Comparison of ENCODE assay signal across 23 cellular contexts in genomic region chr14:96564389-96564788, GRCh38.
A peak's percentile ranks its signal among the peaks of the same experiment; 100 is the strongest.
DNase-seq lines count a peak whose midpoint lies in the region; ATAC-seq, FAIRE-seq and TF ChIP-seq lines count a peak whose summit lies in the region.
"Had no signal": no experiment of that assay in that cellular context is flagged by ENCODE, and none has a peak within 500 bp of the region (broad histone marks: within the 10 kb centered on the region; RNA-seq: fewer than 3 reads in every experiment).

No MANE protein-coding gene starts in this region.

- H3K4me3 ChIP-seq in fibroblast of mammary gland (ENCODE audit: control insufficient read depth, low read depth, low read length), result no peak overlapping the region
- no peak overlapping the region for H3K4me3 ChIP-seq in pancreas
- H3K4me3 ChIP-seq: esophagus squamous epithelium, heart left ventricle, suprapubic skin had no signal

- ATAC-seq in pancreas, result peak in 2 of 4 donors; percentile 37 to 44
- ATAC-seq in GM18868 (IDR thresholded peaks at IDR 0.05; ENCODE audit: unreplicated experiment), result no peak
- ATAC-seq: activated CD8-positive, alpha-beta T cell treated with anti-CD3 and anti-CD28 coated beads, Interleukin-2, amount 10 ng/mL, durations not matched to agents 7 days and 5 days; activated naive CD4-positive, alpha-beta T cell treated with anti-CD3 and anti-CD28 coated beads, Interleukin-2, amount 50 U/mL, for 72 hours; heart left ventricle had no signal

- intact Hi-C loops in pancreas (cut with DNase I), result no loop called here

- DNase-seq in DMS 273 (lab: John Stamatoyannopoulos, UW; ENCODE audit: unreplicated experiment) (peak; percentile 10), DMS 273 treated with DMSO at 0.1 percent for 48 hours (lab: John Stamatoyannopoulos, UW) (no peak), NAMALWA (ENCODE audit: low spot score) (peak; percentile 33), fibroblast of mammary gland (ENCODE audit: low read depth) (peak; percentile 14), pancreas (no peak), anterior cingulate cortex (lab: John Stamatoyannopoulos, UW) (no peak)
- no peak for DNase-seq in activated CD4-positive, alpha-beta T cell treated with anti-CD3 and anti-CD28 coated beads for 48 hours
- DNase-seq: activated B cell treated with CpG ODN at 0.5 μM for 24 hours; activated CD8-positive, alpha-beta T cell treated with anti-CD3 and anti-CD28 coated beads, Interleukin-2, amount 10 ng/mL, durations not matched to agents 7 days and 5 days; activated T-cell treated with anti-CD3 and anti-CD28 coated beads, Interleukin-2, amount 50 U/mL, for 48 hours; caudate nucleus; effector memory CD4-positive, alpha-beta T cell; esophagus squamous epithelium; GOT3; heart left ventricle; islet precursor cell; naive B cell; NCI-H2029; NCI-H524 treated with DMSO at 0.1 percent for 48 hours had no signal

- peaks cover 0 to 17% (median 15%) of the 10 kb centered on the region in 3 donors for H3K36me3 ChIP-seq in pancreas

- peaks cover 0 to 3% (median 0%) of the 10 kb centered on the region in 3 donors for H3K4me1 ChIP-seq in pancreas
- H3K4me1 ChIP-seq: esophagus squamous epithelium, heart left ventricle, suprapubic skin had no signal

- TF ChIP-seq CTCF in fibroblast of mammary gland (conservative IDR thresholded peaks at IDR 0.05; ENCODE audit: control insufficient read depth, insufficient read depth, low read depth, low read length) (no peak), pancreas (IDR thresholded peaks at IDR 0.05) (no peak)

- no peaks in the 10 kb centered on the region for H3K27me3 ChIP-seq in pancreas
- H3K27me3 ChIP-seq: esophagus squamous epithelium, heart left ventricle, suprapubic skin had no signal

- 67 to 77% methylated on average over 1 of the region's 1 CpG for WGBS in pancreas, 2 donors

- H3K9me3 ChIP-seq in pancreas, result no peaks in the 10 kb centered on the region
- H3K9me3 ChIP-seq: esophagus squamous epithelium, heart left ventricle, suprapubic skin had no signal

- FAIRE-seq in pancreas (lab: Jason Lieb, UNC), result peak; percentile 32

- H3K27ac ChIP-seq in pancreas, result no peak overlapping the region
- H3K27ac ChIP-seq: 22Rv1, esophagus squamous epithelium, heart left ventricle, suprapubic skin had no signal

Comparison
In these comparisons a context has a peak if more than half of its experiments do, and no peak if none do; other contexts are left out.
1. DNase-seq: peak in DMS 273 (single experiment), NAMALWA (single experiment) and fibroblast of mammary gland (single experiment); none in DMS 273 treated with DMSO at 0.1 percent for 48 hours (single experiment), pancreas (0 of 6), activated CD4-positive, alpha-beta T cell treated with anti-CD3 and anti-CD28 coated beads for 48 hours (single experiment) and anterior cingulate cortex (0 of 58).